Comparison of ENCODE assay signal across 2 cellular contexts in the genomic region with DNA sequence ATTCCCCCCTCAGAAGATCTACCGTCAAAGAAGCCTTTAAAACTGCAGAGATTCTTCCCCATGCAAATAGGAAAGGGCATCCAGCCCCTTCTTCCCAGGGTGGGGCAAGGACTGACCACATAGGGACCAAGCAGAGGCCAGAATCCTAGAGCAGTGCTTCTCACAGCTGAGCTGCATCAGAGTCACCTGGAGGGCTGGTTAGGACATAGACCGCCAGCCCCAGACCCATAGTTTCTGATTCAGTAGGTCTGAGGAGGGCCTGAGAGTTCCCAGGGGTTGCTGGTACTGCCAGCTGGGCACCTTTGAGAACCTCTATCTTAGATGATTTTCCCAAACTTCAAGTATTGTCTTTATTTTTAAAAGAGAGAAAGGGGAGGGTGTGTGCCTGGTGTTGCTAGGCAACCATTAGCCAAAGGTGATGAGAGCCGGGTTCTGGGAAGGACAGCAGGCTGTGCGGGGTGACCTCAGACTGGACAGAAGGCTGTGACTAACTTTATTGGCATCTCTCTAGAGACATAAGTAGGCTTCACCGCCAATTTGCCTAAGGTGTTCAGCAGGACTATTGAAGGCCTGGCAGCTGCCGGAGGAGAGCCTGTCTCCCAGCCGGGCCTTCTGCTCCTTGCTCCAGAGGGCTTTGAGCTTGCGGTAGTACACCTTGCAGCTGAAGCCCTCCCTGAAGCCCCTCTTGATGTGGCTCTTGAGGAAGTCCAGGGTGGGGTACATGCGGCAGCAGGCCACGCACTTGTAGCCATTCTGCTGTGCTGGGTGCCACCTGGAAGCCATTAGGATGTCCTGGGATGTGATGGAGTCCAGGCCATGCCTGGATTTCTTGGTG.
TF ChIP-seq lines count a peak whose summit lies in the region.

No MANE protein-coding gene starts in this region.

TF ChIP-seq in liver, 16 proteins besides CTCF, POLR2A, EP300 and RAD21:
- peak in 1 of 2 donors; percentile 34 for TF ChIP-seq JUND (IDR thresholded peaks at IDR 0.05)
- TF ChIP-seq, protein P1, sequence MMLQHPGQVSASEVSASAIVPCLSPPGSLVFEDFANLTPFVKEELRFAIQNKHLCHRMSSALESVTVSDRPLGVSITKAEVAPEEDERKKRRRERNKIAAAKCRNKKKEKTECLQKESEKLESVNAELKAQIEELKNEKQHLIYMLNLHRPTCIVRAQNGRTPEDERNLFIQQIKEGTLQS (IDR thresholded peaks at IDR 0.05): no peak
- peak in 1 of 2 donors; percentile 26 for TF ChIP-seq RXRA (IDR thresholded peaks at IDR 0.05)
- TF ChIP-seq TAF1 (conservative IDR thresholded peaks at IDR 0.05): no peak
- peak in 1 of 2 donors; percentile 29 for TF ChIP-seq HNF4A (conservative IDR thresholded peaks at IDR 0.05)

TF ChIP-seq in HepG2, 621 proteins besides CTCF, POLR2A, EP300 and RAD21:
- TF ChIP-seq, protein P2, sequence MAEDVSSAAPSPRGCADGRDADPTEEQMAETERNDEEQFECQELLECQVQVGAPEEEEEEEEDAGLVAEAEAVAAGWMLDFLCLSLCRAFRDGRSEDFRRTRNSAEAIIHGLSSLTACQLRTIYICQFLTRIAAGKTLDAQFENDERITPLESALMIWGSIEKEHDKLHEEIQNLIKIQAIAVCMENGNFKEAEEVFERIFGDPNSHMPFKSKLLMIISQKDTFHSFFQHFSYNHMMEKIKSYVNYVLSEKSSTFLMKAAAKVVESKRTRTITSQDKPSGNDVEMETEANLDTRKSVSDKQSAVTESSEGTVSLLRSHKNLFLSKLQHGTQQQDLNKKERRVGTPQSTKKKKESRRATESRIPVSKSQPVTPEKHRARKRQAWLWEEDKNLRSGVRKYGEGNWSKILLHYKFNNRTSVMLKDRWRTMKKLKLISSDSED (CRISPR knock-in tag; IDR thresholded peaks at IDR 0.05): no peak
- no peak for TF ChIP-seq ONECUT2 (CRISPR knock-in tag; IDR thresholded peaks at IDR 0.05)
- TF ChIP-seq, protein P3, sequence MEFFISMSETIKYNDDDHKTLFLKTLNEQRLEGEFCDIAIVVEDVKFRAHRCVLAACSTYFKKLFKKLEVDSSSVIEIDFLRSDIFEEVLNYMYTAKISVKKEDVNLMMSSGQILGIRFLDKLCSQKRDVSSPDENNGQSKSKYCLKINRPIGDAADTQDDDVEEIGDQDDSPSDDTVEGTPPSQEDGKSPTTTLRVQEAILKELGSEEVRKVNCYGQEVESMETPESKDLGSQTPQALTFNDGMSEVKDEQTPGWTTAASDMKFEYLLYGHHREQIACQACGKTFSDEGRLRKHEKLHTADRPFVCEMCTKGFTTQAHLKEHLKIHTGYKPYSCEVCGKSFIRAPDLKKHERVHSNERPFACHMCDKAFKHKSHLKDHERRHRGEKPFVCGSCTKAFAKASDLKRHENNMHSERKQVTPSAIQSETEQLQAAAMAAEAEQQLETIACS (CRISPR knock-in tag; IDR thresholded peaks at IDR 0.05): no peak
- no peak for TF ChIP-seq CEBPB (IDR thresholded peaks at IDR 0.05; ENCODE audit: borderline replicate concordance, low read depth, low read length)
- TF ChIP-seq HES4 (CRISPR knock-in tag; IDR thresholded peaks at IDR 0.05; ENCODE audit: borderline replicate concordance): no peak
- TF ChIP-seq ZNF788 (CRISPR knock-in tag; IDR thresholded peaks at IDR 0.05; ENCODE audit: borderline replicate concordance): no peak
- no peak for TF ChIP-seq DPF2 (CRISPR knock-in tag; IDR thresholded peaks at IDR 0.05; ENCODE audit: borderline replicate concordance, low read depth)
- TF ChIP-seq SOX5 (CRISPR knock-in tag; IDR thresholded peaks at IDR 0.05; ENCODE audit: borderline replicate concordance): no peak
- no peak for TF ChIP-seq ZFYVE20 (CRISPR knock-in tag; IDR thresholded peaks at IDR 0.05; ENCODE audit: borderline replicate concordance, low read depth)
- TF ChIP-seq GATA4 (IDR thresholded peaks at IDR 0.05; ENCODE audit: borderline replicate concordance, low read depth): no peak
- no peak for TF ChIP-seq NFKB2 (CRISPR knock-in tag; IDR thresholded peaks at IDR 0.05; ENCODE audit: borderline replicate concordance)
- TF ChIP-seq, protein P4, sequence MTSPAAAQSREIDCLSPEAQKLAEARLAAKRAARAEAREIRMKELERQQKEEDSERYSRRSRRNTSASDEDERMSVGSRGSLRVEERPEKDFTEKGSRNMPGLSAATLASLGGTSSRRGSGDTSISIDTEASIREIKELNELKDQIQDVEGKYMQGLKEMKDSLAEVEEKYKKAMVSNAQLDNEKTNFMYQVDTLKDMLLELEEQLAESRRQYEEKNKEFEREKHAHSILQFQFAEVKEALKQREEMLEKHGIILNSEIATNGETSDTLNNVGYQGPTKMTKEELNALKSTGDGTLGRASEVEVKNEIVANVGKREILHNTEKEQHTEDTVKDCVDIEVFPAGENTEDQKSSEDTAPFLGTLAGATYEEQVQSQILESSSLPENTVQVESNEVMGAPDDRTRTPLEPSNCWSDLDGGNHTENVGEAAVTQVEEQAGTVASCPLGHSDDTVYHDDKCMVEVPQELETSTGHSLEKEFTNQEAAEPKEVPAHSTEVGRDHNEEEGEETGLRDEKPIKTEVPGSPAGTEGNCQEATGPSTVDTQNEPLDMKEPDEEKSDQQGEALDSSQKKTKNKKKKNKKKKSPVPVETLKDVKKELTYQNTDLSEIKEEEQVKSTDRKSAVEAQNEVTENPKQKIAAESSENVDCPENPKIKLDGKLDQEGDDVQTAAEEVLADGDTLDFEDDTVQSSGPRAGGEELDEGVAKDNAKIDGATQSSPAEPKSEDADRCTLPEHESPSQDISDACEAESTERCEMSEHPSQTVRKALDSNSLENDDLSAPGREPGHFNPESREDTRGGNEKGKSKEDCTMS (CRISPR knock-in tag; conservative IDR thresholded peaks at IDR 0.05): no peak
- TF ChIP-seq ZNF724P (CRISPR knock-in tag; IDR thresholded peaks at IDR 0.05; ENCODE audit: borderline replicate concordance): no peak
- TF ChIP-seq, protein P5, sequence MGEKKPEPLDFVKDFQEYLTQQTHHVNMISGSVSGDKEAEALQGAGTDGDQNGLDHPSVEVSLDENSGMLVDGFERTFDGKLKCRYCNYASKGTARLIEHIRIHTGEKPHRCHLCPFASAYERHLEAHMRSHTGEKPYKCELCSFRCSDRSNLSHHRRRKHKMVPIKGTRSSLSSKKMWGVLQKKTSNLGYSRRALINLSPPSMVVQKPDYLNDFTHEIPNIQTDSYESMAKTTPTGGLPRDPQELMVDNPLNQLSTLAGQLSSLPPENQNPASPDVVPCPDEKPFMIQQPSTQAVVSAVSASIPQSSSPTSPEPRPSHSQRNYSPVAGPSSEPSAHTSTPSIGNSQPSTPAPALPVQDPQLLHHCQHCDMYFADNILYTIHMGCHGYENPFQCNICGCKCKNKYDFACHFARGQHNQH (CRISPR knock-in tag; IDR thresholded peaks at IDR 0.05): no peak
